ENCODE assay signal across 1 cellular context in genomic region chr15:38454687-38455071, GRCh38.
TF ChIP-seq lines count a peak whose summit lies in the region.

No MANE protein-coding gene starts in this region.

TF ChIP-seq in WTC11, 78 proteins besides CTCF, POLR2A, EP300 and RAD21 (continued from another document):
- TF ChIP-seq ARID4B (CRISPR knock-in tag; IDR thresholded peaks at IDR 0.05; ENCODE audit: borderline replicate concordance): no peak
- TF ChIP-seq FOXP4 (CRISPR knock-in tag; IDR thresholded peaks at IDR 0.05): no peak
- no peak for TF ChIP-seq AFF4 (CRISPR knock-in tag; IDR thresholded peaks at IDR 0.05; ENCODE audit: borderline replicate concordance)
- no peak for TF ChIP-seq PRRX2 (CRISPR knock-in tag; IDR thresholded peaks at IDR 0.05)
